Comparison of ENCODE assay signal across 1 cellular context in genomic region chr19:15455996-15456395, GRCh38.
TF ChIP-seq lines count a peak whose summit lies in the region.

No MANE protein-coding gene starts in this region.

TF ChIP-seq in GM23338, 12 proteins besides CTCF, POLR2A, EP300 and RAD21:
- TF ChIP-seq, protein P1, sequence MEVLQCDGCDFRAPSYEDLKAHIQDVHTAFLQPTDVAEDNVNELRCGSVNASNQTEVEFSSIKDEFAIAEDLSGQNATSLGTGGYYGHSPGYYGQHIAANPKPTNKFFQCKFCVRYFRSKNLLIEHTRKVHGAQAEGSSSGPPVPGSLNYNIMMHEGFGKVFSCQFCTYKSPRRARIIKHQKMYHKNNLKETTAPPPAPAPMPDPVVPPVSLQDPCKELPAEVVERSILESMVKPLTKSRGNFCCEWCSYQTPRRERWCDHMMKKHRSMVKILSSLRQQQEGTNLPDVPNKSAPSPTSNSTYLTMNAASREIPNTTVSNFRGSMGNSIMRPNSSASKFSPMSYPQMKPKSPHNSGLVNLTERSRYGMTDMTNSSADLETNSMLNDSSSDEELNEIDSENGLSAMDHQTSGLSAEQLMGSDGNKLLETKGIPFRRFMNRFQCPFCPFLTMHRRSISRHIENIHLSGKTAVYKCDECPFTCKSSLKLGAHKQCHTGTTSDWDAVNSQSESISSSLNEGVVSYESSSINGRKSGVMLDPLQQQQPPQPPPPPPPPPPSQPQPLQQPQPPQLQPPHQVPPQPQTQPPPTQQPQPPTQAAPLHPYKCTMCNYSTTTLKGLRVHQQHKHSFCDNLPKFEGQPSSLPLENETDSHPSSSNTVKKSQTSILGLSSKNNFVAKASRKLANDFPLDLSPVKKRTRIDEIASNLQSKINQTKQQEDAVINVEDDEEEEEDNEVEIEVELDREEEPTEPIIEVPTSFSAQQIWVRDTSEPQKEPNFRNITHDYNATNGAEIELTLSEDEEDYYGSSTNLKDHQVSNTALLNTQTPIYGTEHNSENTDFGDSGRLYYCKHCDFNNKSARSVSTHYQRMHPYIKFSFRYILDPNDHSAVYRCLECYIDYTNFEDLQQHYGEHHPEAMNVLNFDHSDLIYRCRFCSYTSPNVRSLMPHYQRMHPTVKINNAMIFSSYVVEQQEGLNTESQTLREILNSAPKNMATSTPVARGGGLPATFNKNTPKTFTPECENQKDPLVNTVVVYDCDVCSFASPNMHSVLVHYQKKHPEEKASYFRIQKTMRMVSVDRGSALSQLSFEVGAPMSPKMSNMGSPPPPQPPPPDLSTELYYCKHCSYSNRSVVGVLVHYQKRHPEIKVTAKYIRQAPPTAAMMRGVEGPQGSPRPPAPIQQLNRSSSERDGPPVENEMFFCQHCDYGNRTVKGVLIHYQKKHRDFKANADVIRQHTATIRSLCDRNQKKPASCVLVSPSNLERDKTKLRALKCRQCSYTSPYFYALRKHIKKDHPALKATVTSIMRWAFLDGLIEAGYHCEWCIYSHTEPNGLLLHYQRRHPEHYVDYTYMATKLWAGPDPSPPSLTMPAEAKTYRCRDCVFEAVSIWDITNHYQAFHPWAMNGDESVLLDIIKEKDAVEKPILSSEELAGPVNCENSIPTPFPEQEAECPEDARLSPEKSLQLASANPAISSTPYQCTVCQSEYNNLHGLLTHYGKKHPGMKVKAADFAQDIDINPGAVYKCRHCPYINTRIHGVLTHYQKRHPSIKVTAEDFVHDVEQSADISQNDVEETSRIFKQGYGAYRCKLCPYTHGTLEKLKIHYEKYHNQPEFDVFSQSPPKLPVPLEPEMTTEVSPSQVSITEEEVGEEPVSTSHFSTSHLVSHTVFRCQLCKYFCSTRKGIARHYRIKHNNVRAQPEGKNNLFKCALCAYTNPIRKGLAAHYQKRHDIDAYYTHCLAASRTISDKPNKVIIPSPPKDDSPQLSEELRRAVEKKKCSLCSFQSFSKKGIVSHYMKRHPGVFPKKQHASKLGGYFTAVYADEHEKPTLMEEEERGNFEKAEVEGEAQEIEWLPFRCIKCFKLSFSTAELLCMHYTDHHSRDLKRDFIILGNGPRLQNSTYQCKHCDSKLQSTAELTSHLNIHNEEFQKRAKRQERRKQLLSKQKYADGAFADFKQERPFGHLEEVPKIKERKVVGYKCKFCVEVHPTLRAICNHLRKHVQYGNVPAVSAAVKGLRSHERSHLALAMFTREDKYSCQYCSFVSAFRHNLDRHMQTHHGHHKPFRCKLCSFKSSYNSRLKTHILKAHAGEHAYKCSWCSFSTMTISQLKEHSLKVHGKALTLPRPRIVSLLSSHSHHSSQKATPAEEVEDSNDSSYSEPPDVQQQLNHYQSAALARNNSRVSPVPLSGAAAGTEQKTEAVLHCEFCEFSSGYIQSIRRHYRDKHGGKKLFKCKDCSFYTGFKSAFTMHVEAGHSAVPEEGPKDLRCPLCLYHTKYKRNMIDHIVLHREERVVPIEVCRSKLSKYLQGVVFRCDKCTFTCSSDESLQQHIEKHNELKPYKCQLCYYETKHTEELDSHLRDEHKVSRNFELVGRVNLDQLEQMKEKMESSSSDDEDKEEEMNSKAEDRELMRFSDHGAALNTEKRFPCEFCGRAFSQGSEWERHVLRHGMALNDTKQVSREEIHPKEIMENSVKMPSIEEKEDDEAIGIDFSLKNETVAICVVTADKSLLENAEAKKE (CRISPR knock-in tag; IDR thresholded peaks at IDR 0.05), result no peak
- no peak for TF ChIP-seq EZH2phosphoT487 (IDR thresholded peaks at IDR 0.05; ENCODE audit: unreplicated experiment)
- no peak for TF ChIP-seq JUNB (IDR thresholded peaks at IDR 0.05; ENCODE audit: unreplicated experiment)
- no peak for TF ChIP-seq POLR2AphosphoS5 (IDR thresholded peaks at IDR 0.05; ENCODE audit: low read depth)
- TF ChIP-seq ETS1 (IDR thresholded peaks at IDR 0.05), result no peak
- no peak for TF ChIP-seq EZH2 (IDR thresholded peaks at IDR 0.05; ENCODE audit: low read depth, unreplicated experiment)
- no peak for TF ChIP-seq STAT1 (IDR thresholded peaks at IDR 0.05; ENCODE audit: unreplicated experiment)
- TF ChIP-seq NANOG (IDR thresholded peaks at IDR 0.05; ENCODE audit: borderline replicate concordance), result no peak
- no peak for TF ChIP-seq ZNF114 (CRISPR knock-in tag; IDR thresholded peaks at IDR 0.05)
- no peak for TF ChIP-seq ZNF331 (CRISPR knock-in tag; IDR thresholded peaks at IDR 0.05; ENCODE audit: low read depth)
- TF ChIP-seq, protein P2, sequence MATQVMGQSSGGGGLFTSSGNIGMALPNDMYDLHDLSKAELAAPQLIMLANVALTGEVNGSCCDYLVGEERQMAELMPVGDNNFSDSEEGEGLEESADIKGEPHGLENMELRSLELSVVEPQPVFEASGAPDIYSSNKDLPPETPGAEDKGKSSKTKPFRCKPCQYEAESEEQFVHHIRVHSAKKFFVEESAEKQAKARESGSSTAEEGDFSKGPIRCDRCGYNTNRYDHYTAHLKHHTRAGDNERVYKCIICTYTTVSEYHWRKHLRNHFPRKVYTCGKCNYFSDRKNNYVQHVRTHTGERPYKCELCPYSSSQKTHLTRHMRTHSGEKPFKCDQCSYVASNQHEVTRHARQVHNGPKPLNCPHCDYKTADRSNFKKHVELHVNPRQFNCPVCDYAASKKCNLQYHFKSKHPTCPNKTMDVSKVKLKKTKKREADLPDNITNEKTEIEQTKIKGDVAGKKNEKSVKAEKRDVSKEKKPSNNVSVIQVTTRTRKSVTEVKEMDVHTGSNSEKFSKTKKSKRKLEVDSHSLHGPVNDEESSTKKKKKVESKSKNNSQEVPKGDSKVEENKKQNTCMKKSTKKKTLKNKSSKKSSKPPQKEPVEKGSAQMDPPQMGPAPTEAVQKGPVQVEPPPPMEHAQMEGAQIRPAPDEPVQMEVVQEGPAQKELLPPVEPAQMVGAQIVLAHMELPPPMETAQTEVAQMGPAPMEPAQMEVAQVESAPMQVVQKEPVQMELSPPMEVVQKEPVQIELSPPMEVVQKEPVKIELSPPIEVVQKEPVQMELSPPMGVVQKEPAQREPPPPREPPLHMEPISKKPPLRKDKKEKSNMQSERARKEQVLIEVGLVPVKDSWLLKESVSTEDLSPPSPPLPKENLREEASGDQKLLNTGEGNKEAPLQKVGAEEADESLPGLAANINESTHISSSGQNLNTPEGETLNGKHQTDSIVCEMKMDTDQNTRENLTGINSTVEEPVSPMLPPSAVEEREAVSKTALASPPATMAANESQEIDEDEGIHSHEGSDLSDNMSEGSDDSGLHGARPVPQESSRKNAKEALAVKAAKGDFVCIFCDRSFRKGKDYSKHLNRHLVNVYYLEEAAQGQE (IDR thresholded peaks at IDR 0.05; ENCODE audit: unreplicated experiment), result no peak
- TF ChIP-seq CREB1 (CRISPR knock-in tag; IDR thresholded peaks at IDR 0.05; ENCODE audit: low read depth), result no peak
